Comparison of ENCODE assay signal across 1 cellular context in genomic region chr7:6257602-6258001, GRCh38.
TF ChIP-seq lines count a peak whose summit lies in the region.

No MANE protein-coding gene starts in this region.

TF ChIP-seq in K562, 482 proteins besides CTCF, POLR2A, EP300 and RAD21 (continued from another document):
- TF ChIP-seq TFE3 (CRISPR knock-in tag; IDR thresholded peaks at IDR 0.05) (no peak), FOXA3 (CRISPR knock-in tag; conservative IDR thresholded peaks at IDR 0.05 in 1 of 2, IDR thresholded peaks at IDR 0.05 in 1 of 2) (no peak), TEAD1 (CRISPR knock-in tag; IDR thresholded peaks at IDR 0.05) (no peak), ZNF263 (CRISPR knock-in tag; IDR thresholded peaks at IDR 0.05; ENCODE audit: borderline replicate concordance) (no peak), ARID4B (CRISPR knock-in tag; IDR thresholded peaks at IDR 0.05) (no peak), NONO (IDR thresholded peaks at IDR 0.05; ENCODE audit: low read depth in 2 of 2, low read length in 1 of 2) (no peak), RBM22 (IDR thresholded peaks at IDR 0.05; ENCODE audit: low read depth, low read length, poor library complexity, severe bottlenecking) (no peak), ZNF318 (IDR thresholded peaks at IDR 0.05; ENCODE audit: borderline replicate concordance in 1 of 2, low read depth in 1 of 2) (no peak), ARHGAP35 (IDR thresholded peaks at IDR 0.05; ENCODE audit: partially characterized antibody) (no peak), ZEB2 (IDR thresholded peaks at IDR 0.05) (no peak), ZNF354B (CRISPR knock-in tag; IDR thresholded peaks at IDR 0.05) (no peak)
